Comparison of ENCODE assay signal across 22 cellular contexts in the genomic region with DNA sequence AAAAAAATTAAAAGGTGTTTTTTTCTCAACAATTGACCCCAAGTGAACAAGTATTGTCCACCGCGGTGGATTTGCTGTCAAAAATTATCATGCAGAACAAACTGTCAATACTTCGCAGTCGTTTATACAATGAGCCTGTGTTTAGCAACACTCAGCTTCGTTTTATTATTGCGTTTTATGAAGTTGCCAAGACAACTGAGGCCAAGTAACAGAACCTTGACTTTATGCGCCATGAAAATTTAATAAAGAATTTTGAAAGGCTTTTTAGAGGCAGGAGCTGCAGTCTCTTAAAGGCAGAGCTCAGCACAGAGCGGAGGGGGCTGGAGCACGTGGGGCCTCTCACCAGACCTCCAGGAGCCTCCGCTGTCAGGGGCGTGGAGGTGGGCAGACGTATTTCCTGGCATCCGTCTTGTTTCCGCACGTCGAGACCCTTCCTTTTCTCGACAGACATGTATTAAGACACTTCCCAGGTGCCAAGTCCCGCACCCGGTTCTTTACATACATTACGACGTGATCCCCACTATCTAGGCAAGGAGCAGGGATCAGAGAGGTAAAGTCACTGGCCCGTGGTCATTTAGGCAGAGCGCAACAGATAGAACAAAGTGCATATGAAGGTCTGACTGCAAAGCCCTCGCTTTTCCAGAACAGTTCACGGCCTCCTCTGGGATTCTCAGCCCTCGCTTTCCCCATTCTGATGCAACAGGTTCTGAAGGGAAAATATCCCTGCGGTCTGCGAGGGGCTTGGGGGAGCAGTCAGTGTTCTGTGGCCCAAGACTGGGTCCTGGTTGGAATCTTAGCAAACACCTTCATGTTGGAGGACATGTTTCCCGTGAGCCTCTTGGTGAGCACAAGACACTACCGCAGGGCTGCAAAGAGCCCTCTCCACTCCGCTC.
DNase-seq lines count a peak whose midpoint lies in the region; ATAC-seq and TF ChIP-seq lines count a peak whose summit lies in the region.
"Had no signal": no experiment of that assay in that cellular context is flagged by ENCODE, and none has a peak within 500 bp of the region (broad histone marks: within the 10 kb centered on the region; RNA-seq: fewer than 3 reads in every experiment).

No MANE protein-coding gene starts in this region.

- TF ChIP-seq CTCF in brain (conservative IDR thresholded peaks at IDR 0.05) (no peak), esophagus muscularis mucosa (IDR thresholded peaks at IDR 0.05) (no peak)

- TF ChIP-seq POLR2A in esophagus muscularis mucosa (IDR thresholded peaks at IDR 0.05; ENCODE audit: low read depth) = no peak

- H3K4me3 ChIP-seq in Karpas-422 (ENCODE audit: low read length) (no peak overlapping the region), SJCRH30 (no peak overlapping the region), esophagus muscularis mucosa (no peak overlapping the region)
- H3K4me3 ChIP-seq: A549; BLaER1 treated with 17β-estradiol and CSF1 and Interleukin-3, amounts not matched to agents 10 nM and 100 nM; PC-9 had no signal

- peaks cover 87% of the 10 kb centered on the region for H3K4me1 Mint-ChIP-seq in brain

- no peaks in the 10 kb centered on the region for H3K36me3 Mint-ChIP-seq in brain

- 90% methylated on average over 31 of the region's 31 CpGs for WGBS in esophagus muscularis mucosa

- no peak for TF ChIP-seq EP300 in esophagus muscularis mucosa (IDR thresholded peaks at IDR 0.05)

- no peak overlapping the region for H2AFZ ChIP-seq in Karpas-422 (ENCODE audit: low read length)
- H2AFZ ChIP-seq: PC-9 had no signal

- peak overlapping the region in 3 of 5 experiments; percentile 13 to 99 (median 80) for H3K27ac Mint-ChIP-seq in brain
- H3K27ac Mint-ChIP-seq: CD4-positive, alpha-beta T cell had no signal

- intact Hi-C loops in left colon (cut with DNase I, micrococcal nuclease) (no loop called here), esophagus muscularis mucosa (cut with DNase I) (no loop called here)

- H3K79me2 ChIP-seq in Karpas-422 (ENCODE audit: low read length) = no peaks in the 10 kb centered on the region

- ATAC-seq in left colon = peak; percentile 28
- ATAC-seq: A549, HCT116, HepG2, Right ventricle myocardium inferior had no signal

- peak; percentile 33 for DNase-seq in Karpas-422
- DNase-seq in left colon = no peak
- DNase-seq in retina = peak; percentile 51
- no peak for DNase-seq in SJCRH30
- no peak for DNase-seq in esophagus muscularis mucosa (ENCODE audit: extremely low spot score)
- no peak for DNase-seq in occipital lobe (lab: John Stamatoyannopoulos, UW)
- DNase-seq: AML-193; CD4-positive, alpha-beta T cell; MV-4-11; NCI-H1105 treated with DMSO at 0.1 percent for 48 hours; NCI-H2029; NCI-H446; NCI-H524 treated with DMSO at 0.1 percent for 48 hours; NCI-H774; PC-9; SW 1271 had no signal

- H3K27ac ChIP-seq in Karpas-422 (ENCODE audit: low read length) (no peak overlapping the region), SJCRH30 (no peak overlapping the region), esophagus muscularis mucosa (replicated peaks in 1 of 4) (no peak overlapping the region)
- H3K27ac ChIP-seq: A549; BLaER1 treated with 17β-estradiol and CSF1 and Interleukin-3, amounts not matched to agents 10 nM and 100 nM; PC-9 had no signal

- H3K27me3 ChIP-seq in Karpas-422 (ENCODE audit: low read length) (no peaks in the 10 kb centered on the region), SJCRH30 (peaks cover 5% of the 10 kb centered on the region; the same call in 1 of the 2 replicates), esophagus muscularis mucosa (no peaks in the 10 kb centered on the region)
- H3K27me3 ChIP-seq: BLaER1 treated with 17β-estradiol and CSF1 and Interleukin-3, amounts not matched to agents 10 nM and 100 nM had no signal

- no peak overlapping the region for H3K4me2 ChIP-seq in Karpas-422 (ENCODE audit: low read depth, low read length, poor library complexity, severe bottlenecking)
- H3K4me2 ChIP-seq: A549, PC-9 had no signal

- peaks cover 15% of the 10 kb centered on the region for H3K27me3 Mint-ChIP-seq in brain
- H3K27me3 Mint-ChIP-seq: CD4-positive, alpha-beta T cell had no signal

- H3K4me1 ChIP-seq in Karpas-422 (ENCODE audit: low read length) (peaks cover 5% of the 10 kb centered on the region), SJCRH30 (no peaks in the 10 kb centered on the region), esophagus muscularis mucosa (peaks cover 0 to 8% (median 6%) of the 10 kb centered on the region in 4 donors)
- H3K4me1 ChIP-seq: A549 had no signal

- H3K9me3 Mint-ChIP-seq in brain = no peaks in the 10 kb centered on the region
- H3K9me3 Mint-ChIP-seq: CD4-positive, alpha-beta T cell had no signal

- H3K9ac ChIP-seq in Karpas-422 (ENCODE audit: low read length) = no peak overlapping the region
- H3K9ac ChIP-seq: BLaER1 treated with 17β-estradiol and CSF1 and Interleukin-3, amounts not matched to agents 10 nM and 100 nM had no signal

- no peaks in the 10 kb centered on the region for H3K9me3 ChIP-seq in Karpas-422 (ENCODE audit: low read length)
- H3K9me3 ChIP-seq in SJCRH30 (replicated peaks) = no peaks in the 10 kb centered on the region
- H3K9me3 ChIP-seq in esophagus muscularis mucosa = no peaks in the 10 kb centered on the region
- H3K9me3 ChIP-seq: A549; BLaER1 treated with 17β-estradiol and CSF1 and Interleukin-3, amounts not matched to agents 10 nM and 100 nM had no signal

- H3K36me3 ChIP-seq in Karpas-422 (ENCODE audit: insufficient read depth, low read length) (no peaks in the 10 kb centered on the region), SJCRH30 (no peaks in the 10 kb centered on the region), esophagus muscularis mucosa (no peaks in the 10 kb centered on the region)
- H3K36me3 ChIP-seq: BLaER1 treated with 17β-estradiol and CSF1 and Interleukin-3, amounts not matched to agents 10 nM and 100 nM had no signal

- H4K20me1 ChIP-seq in Karpas-422 (ENCODE audit: insufficient read depth, low read depth, low read length) = no peaks in the 10 kb centered on the region

- peak overlapping the region in 1 of 5 experiments; percentile 68 for H3K4me3 Mint-ChIP-seq in brain
- H3K4me3 Mint-ChIP-seq: CD4-positive, alpha-beta T cell had no signal

- no peaks in the 10 kb centered on the region for H3K9me2 ChIP-seq in Karpas-422 (replicated peaks; ENCODE audit: insufficient read depth, low read length)

Comparison
In these comparisons a context has a peak if more than half of its experiments do, and no peak if none do; other contexts are left out.
1. DNase-seq: peak in Karpas-422 (single experiment) and retina (single experiment); none in left colon (0 of 2), SJCRH30 (0 of 2), esophagus muscularis mucosa (single experiment) and occipital lobe (single experiment).